Comparison of ENCODE assay signal across 3 cellular contexts in the genomic region with DNA sequence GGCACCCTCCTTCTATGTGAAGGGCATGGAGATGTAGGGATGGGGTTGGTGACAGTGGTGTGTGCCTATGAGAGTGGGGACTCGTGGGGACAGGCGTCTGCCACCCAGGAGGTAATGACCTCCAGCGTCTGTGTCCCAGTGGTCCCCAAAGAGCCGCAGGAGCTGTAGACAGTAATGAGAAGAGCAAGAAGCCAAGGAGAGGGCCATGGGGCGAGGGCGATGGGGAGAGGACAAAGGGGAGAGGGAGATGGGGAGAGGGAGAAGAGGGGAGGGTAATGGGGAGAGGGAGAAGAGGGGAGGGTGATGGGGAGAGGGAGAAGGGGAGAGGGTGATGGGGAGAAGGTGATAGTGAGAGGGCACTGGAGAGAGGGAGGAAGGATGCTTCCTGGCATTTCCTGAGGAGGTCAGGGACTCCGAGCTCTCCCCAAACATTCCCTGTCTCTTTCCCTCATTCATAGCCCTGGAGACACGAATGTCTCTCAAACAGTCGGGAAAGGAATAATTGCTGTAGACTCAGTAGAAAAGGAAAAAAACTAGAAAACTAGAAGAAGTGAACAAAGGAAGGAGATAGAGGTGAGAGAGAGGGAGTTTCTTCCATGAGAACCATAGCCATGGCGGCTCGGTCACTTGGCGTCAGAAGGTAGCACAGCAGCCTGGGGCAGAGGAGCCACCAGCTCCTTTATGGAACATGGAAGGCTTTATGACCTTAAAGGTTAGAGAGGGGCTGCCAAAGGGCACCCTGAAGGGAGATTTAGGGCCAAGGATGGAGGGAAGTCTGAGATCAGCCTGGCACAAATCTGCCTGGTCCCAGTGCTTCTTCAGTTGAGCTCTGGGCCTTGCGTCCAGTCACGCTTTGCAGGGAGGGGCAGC.
TF ChIP-seq lines count a peak whose summit lies in the region.

No MANE protein-coding gene starts in this region.

TF ChIP-seq in IMR-90, 13 proteins besides CTCF, POLR2A, EP300 and RAD21:
- no peak for TF ChIP-seq SMC3 (IDR thresholded peaks at IDR 0.05; ENCODE audit: low read depth, low read length)
- TF ChIP-seq BHLHE40 (IDR thresholded peaks at IDR 0.05; ENCODE audit: low read depth, low read length) = no peak
- no peak for TF ChIP-seq MXI1 (IDR thresholded peaks at IDR 0.05; ENCODE audit: borderline replicate concordance, low read depth, low read length)
- TF ChIP-seq NFE2L2 (IDR thresholded peaks at IDR 0.05; ENCODE audit: low read depth, low read length) = no peak
- TF ChIP-seq, protein P1, sequence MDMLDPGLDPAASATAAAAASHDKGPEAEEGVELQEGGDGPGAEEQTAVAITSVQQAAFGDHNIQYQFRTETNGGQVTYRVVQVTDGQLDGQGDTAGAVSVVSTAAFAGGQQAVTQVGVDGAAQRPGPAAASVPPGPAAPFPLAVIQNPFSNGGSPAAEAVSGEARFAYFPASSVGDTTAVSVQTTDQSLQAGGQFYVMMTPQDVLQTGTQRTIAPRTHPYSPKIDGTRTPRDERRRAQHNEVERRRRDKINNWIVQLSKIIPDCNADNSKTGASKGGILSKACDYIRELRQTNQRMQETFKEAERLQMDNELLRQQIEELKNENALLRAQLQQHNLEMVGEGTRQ (IDR thresholded peaks at IDR 0.05; ENCODE audit: low read depth, low read length) = no peak
- TF ChIP-seq, protein P2, sequence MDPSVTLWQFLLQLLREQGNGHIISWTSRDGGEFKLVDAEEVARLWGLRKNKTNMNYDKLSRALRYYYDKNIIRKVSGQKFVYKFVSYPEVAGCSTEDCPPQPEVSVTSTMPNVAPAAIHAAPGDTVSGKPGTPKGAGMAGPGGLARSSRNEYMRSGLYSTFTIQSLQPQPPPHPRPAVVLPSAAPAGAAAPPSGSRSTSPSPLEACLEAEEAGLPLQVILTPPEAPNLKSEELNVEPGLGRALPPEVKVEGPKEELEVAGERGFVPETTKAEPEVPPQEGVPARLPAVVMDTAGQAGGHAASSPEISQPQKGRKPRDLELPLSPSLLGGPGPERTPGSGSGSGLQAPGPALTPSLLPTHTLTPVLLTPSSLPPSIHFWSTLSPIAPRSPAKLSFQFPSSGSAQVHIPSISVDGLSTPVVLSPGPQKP (IDR thresholded peaks at IDR 0.05; ENCODE audit: borderline replicate concordance, low read depth, low read length) = no peak
- no peak for TF ChIP-seq MAZ (IDR thresholded peaks at IDR 0.05; ENCODE audit: borderline replicate concordance, low read depth, low read length)

TF ChIP-seq in H1, 55 proteins besides CTCF, POLR2A, EP300 and RAD21:
- no peak for TF ChIP-seq BCL11A (IDR thresholded peaks at IDR 0.05; ENCODE audit: low read depth in 2 of 2, low read length in 2 of 2)
- no peak for TF ChIP-seq EZH2 (IDR thresholded peaks at IDR 0.05; ENCODE audit: low read depth, low read length, severe bottlenecking)
- TF ChIP-seq JUN (IDR thresholded peaks at IDR 0.05; ENCODE audit: low read depth, low read length) = no peak
- TF ChIP-seq CREB1 (IDR thresholded peaks at IDR 0.05) = no peak
- no peak for TF ChIP-seq RXRA (IDR thresholded peaks at IDR 0.05; ENCODE audit: insufficient read depth, low read depth, low read length)
- TF ChIP-seq FOSL1 (IDR thresholded peaks at IDR 0.05; ENCODE audit: insufficient read depth, low read depth, low read length) = no peak
- TF ChIP-seq TCF12 (IDR thresholded peaks at IDR 0.05; ENCODE audit: low read depth, low read length) = no peak
- TF ChIP-seq POU5F1 (IDR thresholded peaks at IDR 0.05; ENCODE audit: low read depth, low read length) = no peak

TF ChIP-seq in neural cell, 6 proteins besides CTCF, POLR2A, EP300 and RAD21:
- TF ChIP-seq MXI1 (conservative IDR thresholded peaks at IDR 0.05; ENCODE audit: poor library complexity, severe bottlenecking) = no peak
- TF ChIP-seq EZH2 (IDR thresholded peaks at IDR 0.05; ENCODE audit: borderline replicate concordance, insufficient read depth, low read length, poor library complexity, severe bottlenecking) = no peak
- TF ChIP-seq, protein P3, sequence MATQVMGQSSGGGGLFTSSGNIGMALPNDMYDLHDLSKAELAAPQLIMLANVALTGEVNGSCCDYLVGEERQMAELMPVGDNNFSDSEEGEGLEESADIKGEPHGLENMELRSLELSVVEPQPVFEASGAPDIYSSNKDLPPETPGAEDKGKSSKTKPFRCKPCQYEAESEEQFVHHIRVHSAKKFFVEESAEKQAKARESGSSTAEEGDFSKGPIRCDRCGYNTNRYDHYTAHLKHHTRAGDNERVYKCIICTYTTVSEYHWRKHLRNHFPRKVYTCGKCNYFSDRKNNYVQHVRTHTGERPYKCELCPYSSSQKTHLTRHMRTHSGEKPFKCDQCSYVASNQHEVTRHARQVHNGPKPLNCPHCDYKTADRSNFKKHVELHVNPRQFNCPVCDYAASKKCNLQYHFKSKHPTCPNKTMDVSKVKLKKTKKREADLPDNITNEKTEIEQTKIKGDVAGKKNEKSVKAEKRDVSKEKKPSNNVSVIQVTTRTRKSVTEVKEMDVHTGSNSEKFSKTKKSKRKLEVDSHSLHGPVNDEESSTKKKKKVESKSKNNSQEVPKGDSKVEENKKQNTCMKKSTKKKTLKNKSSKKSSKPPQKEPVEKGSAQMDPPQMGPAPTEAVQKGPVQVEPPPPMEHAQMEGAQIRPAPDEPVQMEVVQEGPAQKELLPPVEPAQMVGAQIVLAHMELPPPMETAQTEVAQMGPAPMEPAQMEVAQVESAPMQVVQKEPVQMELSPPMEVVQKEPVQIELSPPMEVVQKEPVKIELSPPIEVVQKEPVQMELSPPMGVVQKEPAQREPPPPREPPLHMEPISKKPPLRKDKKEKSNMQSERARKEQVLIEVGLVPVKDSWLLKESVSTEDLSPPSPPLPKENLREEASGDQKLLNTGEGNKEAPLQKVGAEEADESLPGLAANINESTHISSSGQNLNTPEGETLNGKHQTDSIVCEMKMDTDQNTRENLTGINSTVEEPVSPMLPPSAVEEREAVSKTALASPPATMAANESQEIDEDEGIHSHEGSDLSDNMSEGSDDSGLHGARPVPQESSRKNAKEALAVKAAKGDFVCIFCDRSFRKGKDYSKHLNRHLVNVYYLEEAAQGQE (IDR thresholded peaks at IDR 0.05; ENCODE audit: borderline replicate concordance) = no peak
- no peak for TF ChIP-seq POLR2AphosphoS5 (IDR thresholded peaks at IDR 0.05)
- TF ChIP-seq TAF1 (IDR thresholded peaks at IDR 0.05; ENCODE audit: low read depth) = no peak
- TF ChIP-seq SMC3 (conservative IDR thresholded peaks at IDR 0.05; ENCODE audit: poor library complexity) = no peak
